ENCODE assay signal across 10 cellular contexts in the genomic region with DNA sequence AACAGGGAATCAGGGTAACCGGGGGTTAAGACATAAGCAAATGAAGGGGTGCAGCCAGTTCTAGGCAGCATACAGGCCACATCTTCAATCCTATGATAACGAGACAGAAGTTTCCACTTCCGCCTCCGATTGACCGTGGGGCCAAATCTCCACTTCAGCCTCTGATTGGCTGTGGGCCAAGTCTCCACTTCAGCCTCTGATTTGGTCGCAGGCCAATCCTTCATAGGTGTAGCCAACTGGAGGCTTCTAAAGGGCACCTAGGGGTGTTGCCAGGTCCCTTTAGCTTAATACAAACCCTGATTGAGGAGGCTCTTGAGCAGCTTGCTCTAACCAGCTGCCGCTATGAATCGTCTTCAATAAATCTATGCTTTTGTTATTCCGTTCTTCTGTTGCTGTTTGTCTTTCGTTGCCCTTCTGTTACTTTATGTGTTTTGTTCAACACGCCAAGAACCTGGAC. TPM values are rescaled to one million over a fixed set of nuclear protein-coding genes. Genes with fewer than 3 reads are reported as not detected.
A peak's percentile ranks its signal among the peaks of the same experiment; 100 is the strongest.
DNase-seq lines count a peak whose midpoint lies in the region; ATAC-seq and TF ChIP-seq lines count a peak whose summit lies in the region.
"Had no signal": no experiment of that assay in that cellular context is flagged by ENCODE, and none has a peak within 500 bp of the region (broad histone marks: within the 10 kb centered on the region; RNA-seq: fewer than 3 reads in every experiment).

No MANE protein-coding gene starts in this region.

- no peaks in the 10 kb centered on the region for H3K36me3 Mint-ChIP-seq in activated naive CD4-positive, alpha-beta T cell treated with anti-CD3 and anti-CD28 coated beads, Interleukin-2, amount 50 U/mL, for 72 hours
- peaks cover 6% of the 10 kb centered on the region for H3K36me3 Mint-ChIP-seq in activated naive CD8-positive, alpha-beta T cell treated with anti-CD3 and anti-CD28 coated beads, Interleukin-2, amount 50 U/mL, for 24 hours (ENCODE audit: low read depth)

- no peaks in the 10 kb centered on the region for H3K27me3 Mint-ChIP-seq in activated naive CD8-positive, alpha-beta T cell treated with anti-CD3 and anti-CD28 coated beads, Interleukin-2, amount 50 U/mL, for 24 hours

- peak; percentile 9 for DNase-seq in activated naive CD4-positive, alpha-beta T cell treated with Interleukin-2 at 50 U/mL for 16 hours
- DNase-seq in activated naive CD4-positive, alpha-beta T cell treated with anti-CD3 and anti-CD28 coated beads, Interleukin-2, amount 50 U/mL, for 72 hours (ENCODE audit: low spot score in 2 of 2), result no peak
- DNase-seq in NCI-H187 treated with DMSO at 0.1 percent for 48 hours (lab: John Stamatoyannopoulos, UW), result peak; percentile 79
- peak; percentile 10 for DNase-seq in activated naive CD8-positive, alpha-beta T cell treated with anti-CD3 and anti-CD28 coated beads, Interleukin-2, amount 50 U/mL, for 24 hours
- DNase-seq in DMS114 treated with DMSO at 0.1 percent for 48 hours (lab: John Stamatoyannopoulos, UW; ENCODE audit: unreplicated experiment), result no peak

- H3K9me3 ChIP-seq in neuron (ENCODE audit: low read length), result no peaks in the 10 kb centered on the region

- H3K36me3 ChIP-seq in neuron (ENCODE audit: insufficient read depth, low read length), result peaks cover 13% of the 10 kb centered on the region

- H3K4me3 Mint-ChIP-seq in activated naive CD8-positive, alpha-beta T cell treated with anti-CD3 and anti-CD28 coated beads, Interleukin-2, amount 50 U/mL, for 24 hours, result no peak overlapping the region

- peaks cover 12% of the 10 kb centered on the region for H3K4me1 ChIP-seq in neuron (ENCODE audit: insufficient read depth, low read length)

- H3K4me3 ChIP-seq in neuron (ENCODE audit: low read length), result peak overlapping the region; percentile 37
- H3K4me3 ChIP-seq: BLaER1 treated with 17β-estradiol and CSF1 and Interleukin-3, amounts not matched to agents 10 nM and 100 nM had no signal

- no peaks in the 10 kb centered on the region for H3K9me3 Mint-ChIP-seq in activated naive CD4-positive, alpha-beta T cell treated with anti-CD3 and anti-CD28 coated beads, Interleukin-2, amount 50 U/mL, for 72 hours
- no peaks in the 10 kb centered on the region for H3K9me3 Mint-ChIP-seq in activated naive CD8-positive, alpha-beta T cell treated with anti-CD3 and anti-CD28 coated beads, Interleukin-2, amount 50 U/mL, for 24 hours

- H2AFZ ChIP-seq in neuron (ENCODE audit: low read depth, low read length), result no peak overlapping the region

- no peak for ATAC-seq in activated naive CD4-positive, alpha-beta T cell treated with anti-CD3 and anti-CD28 coated beads, Interleukin-2, amount 50 U/mL, for 72 hours
- no peak for ATAC-seq in activated naive CD8-positive, alpha-beta T cell treated with anti-CD3 and anti-CD28 coated beads, Interleukin-2, amount 50 U/mL, for 24 hours
- ATAC-seq in GM21619 (IDR thresholded peaks at IDR 0.05; ENCODE audit: unreplicated experiment), result no peak
- no peak for ATAC-seq in SK-N-SH treated with all-trans-retinoic acid at 6 μM for 48 hours

- no peaks in the 10 kb centered on the region for H3K27me3 ChIP-seq in neuron (ENCODE audit: insufficient read depth, low read length)
- H3K27me3 ChIP-seq: BLaER1 treated with 17β-estradiol and CSF1 and Interleukin-3, amounts not matched to agents 10 nM and 100 nM had no signal

- H3K4me1 Mint-ChIP-seq in activated naive CD8-positive, alpha-beta T cell treated with anti-CD3 and anti-CD28 coated beads, Interleukin-2, amount 50 U/mL, for 24 hours, result peaks cover 18% of the 10 kb centered on the region

- H3K27ac Mint-ChIP-seq in activated naive CD4-positive, alpha-beta T cell treated with anti-CD3 and anti-CD28 coated beads, Interleukin-2, amount 50 U/mL, for 72 hours, result no peak overlapping the region
- no peak overlapping the region for H3K27ac Mint-ChIP-seq in activated naive CD8-positive, alpha-beta T cell treated with anti-CD3 and anti-CD28 coated beads, Interleukin-2, amount 50 U/mL, for 24 hours

TF ChIP-seq in SK-N-SH treated with all-trans-retinoic acid at 6 μM for 48 hours, 23 proteins besides CTCF, POLR2A, EP300 and RAD21:
- TF ChIP-seq OSR1 (CRISPR knock-in tag; IDR thresholded peaks at IDR 0.05) (no peak), ZNF8 (CRISPR knock-in tag; IDR thresholded peaks at IDR 0.05) (no peak), TOX (CRISPR knock-in tag; IDR thresholded peaks at IDR 0.05; ENCODE audit: borderline replicate concordance) (no peak), ZFP30 (CRISPR knock-in tag; IDR thresholded peaks at IDR 0.05) (no peak), RARB (CRISPR knock-in tag; IDR thresholded peaks at IDR 0.05) (no peak), ESRRG (CRISPR knock-in tag; IDR thresholded peaks at IDR 0.05) (no peak)

RNA-seq across cellular contexts. Expression of gene ERGIC3, which starts 2.1 kb away (rescaled TPM):
- 100 to 1,000 TPM; 132 to 150 TPM for total RNA-seq in activated naive CD4-positive, alpha-beta T cell treated with anti-CD3 and anti-CD28 coated beads, Interleukin-2, amount 50 U/mL, for 72 hours

RNA-seq across cellular contexts. Expression of gene C20orf173, which starts 10.3 kb away (rescaled TPM):
- not detected for total RNA-seq in activated naive CD4-positive, alpha-beta T cell treated with anti-CD3 and anti-CD28 coated beads, Interleukin-2, amount 50 U/mL, for 72 hours
- total RNA-seq: SK-MEL-5 had no signal

Comparison
In these comparisons a context has a peak if more than half of its experiments do, and no peak if none do; other contexts are left out.
1. DNase-seq: peak in activated naive CD4-positive, alpha-beta T cell treated with Interleukin-2 at 50 U/mL for 16 hours (single experiment), NCI-H187 treated with DMSO at 0.1 percent for 48 hours (single experiment) and activated naive CD8-positive, alpha-beta T cell treated with anti-CD3 and anti-CD28 coated beads, Interleukin-2, amount 50 U/mL, for 24 hours (single experiment); none in activated naive CD4-positive, alpha-beta T cell treated with anti-CD3 and anti-CD28 coated beads, Interleukin-2, amount 50 U/mL, for 72 hours (0 of 2) and DMS114 treated with DMSO at 0.1 percent for 48 hours (single experiment).